In the genomic region with DNA sequence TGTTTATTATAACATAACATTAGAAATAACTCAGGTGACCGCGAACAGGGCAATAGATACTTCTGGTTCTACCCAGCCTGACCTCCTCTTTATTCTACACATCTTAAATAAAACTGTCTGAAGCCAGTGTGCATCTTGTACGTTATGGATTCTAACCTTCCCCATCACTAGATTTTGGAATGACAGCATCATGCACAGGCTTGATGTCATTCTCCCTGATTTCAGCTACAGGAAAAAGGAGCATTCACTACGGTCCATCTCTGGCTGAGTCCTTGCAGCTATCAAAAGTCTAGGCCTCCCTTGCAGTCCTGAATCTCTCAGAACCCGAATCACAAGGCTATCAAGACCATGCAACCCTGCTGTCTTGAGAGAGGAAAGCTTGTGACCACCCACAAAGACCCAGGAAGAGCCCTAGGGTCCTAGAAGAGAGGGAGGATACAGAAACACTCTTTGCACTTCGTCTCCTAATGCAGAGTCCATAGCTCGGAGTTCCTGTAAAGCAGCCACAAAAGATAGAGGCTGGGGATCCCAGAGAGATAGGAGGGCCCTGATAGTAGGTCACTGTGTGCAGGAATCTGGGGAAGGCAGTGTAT, we compare ENCODE assay signal across 12 cellular contexts. TPM values are rescaled to one million over a fixed set of nuclear protein-coding genes. Genes with fewer than 3 reads are reported as not detected.
DNase-seq lines count a peak whose midpoint lies in the region; ATAC-seq, FAIRE-seq and TF ChIP-seq lines count a peak whose summit lies in the region.
"Had no signal": no experiment of that assay in that cellular context is flagged by ENCODE, and none has a peak within 500 bp of the region (broad histone marks: within the 10 kb centered on the region; RNA-seq: fewer than 3 reads in every experiment).

No MANE protein-coding gene starts in this region.

- peaks cover 5% of the 10 kb centered on the region for H3K4me1 ChIP-seq in parathyroid adenoma

- H3K9ac ChIP-seq in parathyroid adenoma, result no peak overlapping the region

- no peak overlapping the region for H3K27ac ChIP-seq in CD4-positive, alpha-beta T cell (ENCODE audit: low read depth, low read length)
- H3K27ac ChIP-seq in parathyroid adenoma, result peak overlapping the region; percentile 63

- peak overlapping the region; percentile 90 for H3K4me3 Mint-ChIP-seq in CD4-positive, alpha-beta T cell
- H3K4me3 Mint-ChIP-seq in activated naive CD8-positive, alpha-beta T cell treated with anti-CD3 and anti-CD28 coated beads, Interleukin-2, amount 50 U/mL, for 24 hours, result peak overlapping the region; percentile 80
- H3K4me3 Mint-ChIP-seq: brain had no signal

- H3K27me3 ChIP-seq in CD4-positive, alpha-beta T cell (ENCODE audit: control insufficient read depth, insufficient read depth, low read length), result no peaks in the 10 kb centered on the region
- no peaks in the 10 kb centered on the region for H3K27me3 ChIP-seq in parathyroid adenoma (ENCODE audit: control insufficient read depth, insufficient read depth, low read length)

- TF ChIP-seq POLR2A in GM12892 (IDR thresholded peaks at IDR 0.05; ENCODE audit: low read depth, low read length), result peak; percentile 65

- ATAC-seq in CD4-positive, alpha-beta T cell (ENCODE audit: poor library complexity), result no peak
- no peak for ATAC-seq in activated naive CD8-positive, alpha-beta T cell treated with anti-CD3 and anti-CD28 coated beads, Interleukin-2, amount 50 U/mL, for 24 hours
- ATAC-seq in GM21825 (IDR thresholded peaks at IDR 0.05; ENCODE audit: unreplicated experiment) (no peak), GM18858 (IDR thresholded peaks at IDR 0.05; ENCODE audit: unreplicated experiment) (no peak)

- peaks cover 51% of the 10 kb centered on the region for H3K4me1 Mint-ChIP-seq in CD4-positive, alpha-beta T cell (ENCODE audit: low read depth)
- peaks cover 45% of the 10 kb centered on the region for H3K4me1 Mint-ChIP-seq in activated naive CD8-positive, alpha-beta T cell treated with anti-CD3 and anti-CD28 coated beads, Interleukin-2, amount 50 U/mL, for 24 hours
- H3K4me1 Mint-ChIP-seq: brain had no signal

- peak; percentile 91 for FAIRE-seq in GM12892 (lab: Jason Lieb, UNC)

- peak overlapping the region; percentile 19 for H3K4me3 ChIP-seq in parathyroid adenoma (ENCODE audit: low read depth, low read length)

- no peak for TF ChIP-seq CTCF in CD4-positive, alpha-beta T cell (IDR thresholded peaks at IDR 0.05)
- no peak for TF ChIP-seq CTCF in parathyroid adenoma (IDR thresholded peaks at IDR 0.05)

- H3K4me2 ChIP-seq in parathyroid adenoma (ENCODE audit: low read length), result peak overlapping the region; percentile 28

- no peaks in the 10 kb centered on the region for H3K9me3 ChIP-seq in CD4-positive, alpha-beta T cell (ENCODE audit: control insufficient read depth, low read length)
- H3K9me3 ChIP-seq in parathyroid adenoma (ENCODE audit: control insufficient read depth, low read length), result no peaks in the 10 kb centered on the region

- peaks cover 20% of the 10 kb centered on the region for H3K36me3 Mint-ChIP-seq in CD4-positive, alpha-beta T cell (ENCODE audit: low read depth)
- H3K36me3 Mint-ChIP-seq in activated naive CD8-positive, alpha-beta T cell treated with anti-CD3 and anti-CD28 coated beads, Interleukin-2, amount 50 U/mL, for 24 hours (ENCODE audit: low read depth), result peaks cover 7% of the 10 kb centered on the region
- H3K36me3 Mint-ChIP-seq: brain had no signal

- intact Hi-C loops in CD4-positive, alpha-beta T cell (cut with DNase I, micrococcal nuclease), result no loop called here

- POLR2A ChIA-PET in CD4-positive, alpha-beta T cell (lab: Charles Lee), result interaction anchor here (1.2 to 2.4 kb wide), 4 partner anchors 44 to 228 kb away, joined by 3 to 12 read pairs (median 4); no protein-coding TSS in a partner anchor

- H3K9me3 Mint-ChIP-seq in CD4-positive, alpha-beta T cell, result peaks cover 3% of the 10 kb centered on the region
- no peaks in the 10 kb centered on the region for H3K9me3 Mint-ChIP-seq in activated naive CD8-positive, alpha-beta T cell treated with anti-CD3 and anti-CD28 coated beads, Interleukin-2, amount 50 U/mL, for 24 hours

- no peak overlapping the region for H2AFZ ChIP-seq in parathyroid adenoma

- H3K27ac Mint-ChIP-seq in CD4-positive, alpha-beta T cell, result peak overlapping the region; percentile 1
- H3K27ac Mint-ChIP-seq in activated naive CD8-positive, alpha-beta T cell treated with anti-CD3 and anti-CD28 coated beads, Interleukin-2, amount 50 U/mL, for 24 hours, result no peak overlapping the region
- H3K27ac Mint-ChIP-seq: brain had no signal

- no peaks in the 10 kb centered on the region for H3K79me2 ChIP-seq in parathyroid adenoma

- peaks cover 2% of the 10 kb centered on the region for H3K27me3 Mint-ChIP-seq in CD4-positive, alpha-beta T cell
- H3K27me3 Mint-ChIP-seq in activated naive CD8-positive, alpha-beta T cell treated with anti-CD3 and anti-CD28 coated beads, Interleukin-2, amount 50 U/mL, for 24 hours, result no peaks in the 10 kb centered on the region

- CTCF ChIA-PET in CD4-positive, alpha-beta T cell (lab: Charles Lee), result interaction anchor here (1.7 kb wide), 1 partner anchor 175 kb away, joined by 4 read pairs; no protein-coding TSS in a partner anchor

- H3K36me3 ChIP-seq in parathyroid adenoma (ENCODE audit: control insufficient read depth, insufficient read depth, low read length), result no peaks in the 10 kb centered on the region

- DNase-seq in CD4-positive, alpha-beta T cell, result no peak
- DNase-seq in GM12892 (ENCODE audit: insufficient read length), result no peak
- no peak for DNase-seq in activated naive CD8-positive, alpha-beta T cell treated with anti-CD3 and anti-CD28 coated beads, Interleukin-2, amount 50 U/mL, for 24 hours
- DNase-seq in Ammon's horn (ENCODE audit: low spot score), result no peak
- no peak for DNase-seq in NCI-H2107 (lab: John Stamatoyannopoulos, UW)
- DNase-seq: NCI-H1048; stimulated activated CD4-positive, alpha-beta T cell treated with anti-CD3 and anti-CD28 coated beads, Interleukin-4, amount 100 ng/mL, for 1 hour; SW 1271 had no signal

RNA-seq across cellular contexts. Expression of a gene that starts 0.8 kb away (rescaled TPM):
- 10 to 100 TPM; 19.4 to 19.9 TPM for total RNA-seq in CD4-positive, alpha-beta T cell
- 1,233 TPM for polyA plus RNA-seq in GM12892 (2012; ENCODE audit: missing spikeins)

RNA-seq across cellular contexts. Expression of a gene that starts 3.2 kb away (rescaled TPM):
- 10 to 100 TPM; 29.0 to 31.7 TPM for total RNA-seq in CD4-positive, alpha-beta T cell
- polyA plus RNA-seq in GM12892 (2012; ENCODE audit: missing spikeins), result 455 TPM
